8 cellular contexts compared by ENCODE assay signal in the genomic region with DNA sequence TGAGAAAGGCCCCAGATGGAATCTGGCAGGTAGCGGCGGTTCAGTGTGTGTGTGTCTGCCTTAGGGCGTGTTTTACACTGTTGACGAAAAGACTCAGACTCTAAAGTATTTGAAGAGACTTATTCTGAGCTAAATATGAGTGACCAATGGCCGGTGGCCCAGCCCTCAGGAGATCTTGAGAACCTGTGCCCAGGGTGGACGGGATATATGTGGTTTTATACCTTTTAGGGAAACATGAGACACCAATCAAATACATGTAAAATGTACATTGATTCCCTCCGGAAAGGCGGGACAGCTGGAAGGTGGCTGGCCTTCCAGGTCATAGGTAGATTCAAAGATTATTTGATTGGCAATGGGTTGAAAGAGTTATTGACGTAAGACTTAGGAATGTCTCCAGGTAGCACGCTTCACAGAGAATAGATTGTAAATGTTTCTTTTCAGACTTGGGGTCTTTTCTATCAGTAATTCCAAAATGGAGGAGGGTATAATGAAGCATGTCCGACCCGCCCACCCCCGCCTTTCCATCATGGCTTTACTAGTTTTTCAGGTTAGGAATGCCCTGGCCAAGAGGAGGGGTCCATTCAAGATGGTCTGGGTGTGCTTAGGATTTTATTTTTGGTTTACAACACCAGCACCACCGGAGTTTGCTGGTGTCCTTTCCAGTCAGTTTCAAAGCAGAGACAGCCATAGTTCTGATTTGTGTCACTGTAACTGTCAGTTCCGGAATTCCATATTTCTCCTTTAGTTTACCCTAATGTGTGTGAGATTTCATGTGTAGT. TPM values are rescaled to one million over a fixed set of nuclear protein-coding genes. Genes with fewer than 3 reads are reported as not detected.
DNase-seq lines count a peak whose midpoint lies in the region; ATAC-seq and TF ChIP-seq lines count a peak whose summit lies in the region.

No MANE protein-coding gene starts in this region.

- H3K4me3 Mint-ChIP-seq in activated T-helper 1 cell treated with anti-CD3 and anti-CD28 coated beads, Interleukin-12 subunit alpha, Interleukin-12 subunit beta, Interleukin-2, Interleukin-4 antibody, amounts not matched to agents 30 ng/mL and 10 ng/mL and 1 ng/mL, durations not matched to agents 14 hours and 24 hours and 36 hours, result peak overlapping the region; percentile 89

- no peaks in the 10 kb centered on the region for H3K27me3 ChIP-seq in right atrium auricular region

- peaks cover 33% of the 10 kb centered on the region for H3K36me3 ChIP-seq in right atrium auricular region

- H3K36me3 Mint-ChIP-seq in activated T-helper 1 cell treated with anti-CD3 and anti-CD28 coated beads, Interleukin-12 subunit alpha, Interleukin-12 subunit beta, Interleukin-2, Interleukin-4 antibody, amounts not matched to agents 30 ng/mL and 10 ng/mL and 1 ng/mL, durations not matched to agents 14 hours and 24 hours and 36 hours (ENCODE audit: low read depth), result peaks cover 67% of the 10 kb centered on the region

- peak; percentile 21 for DNase-seq in AG10803 (ENCODE audit: low read depth)
- no peak for DNase-seq in activated T-helper 1 cell treated with anti-CD3 and anti-CD28 coated beads, Interleukin-12 subunit alpha, Interleukin-12 subunit beta, Interleukin-2, Interleukin-4 antibody, amounts not matched to agents 30 ng/mL and 10 ng/mL and 1 ng/mL, durations not matched to agents 14 hours and 24 hours and 36 hours (ENCODE audit: low spot score)
- no peak for DNase-seq in right atrium auricular region (ENCODE audit: low spot score)
- DNase-seq in skeletal muscle cell (ENCODE audit: low read depth), result no peak
- no peak for DNase-seq in GM20000 (ENCODE audit: low spot score)
- DNase-seq in NCI-H128 (lab: John Stamatoyannopoulos, UW; ENCODE audit: unreplicated experiment), result no peak
- no peak for DNase-seq in stimulated activated CD4-positive, alpha-beta T cell treated with anti-CD3 and anti-CD28 coated beads, Interleukin-4, amount 100 ng/mL, for 1 hour

- peak overlapping the region; percentile 98 for H3K27ac Mint-ChIP-seq in activated T-helper 1 cell treated with anti-CD3 and anti-CD28 coated beads, Interleukin-12 subunit alpha, Interleukin-12 subunit beta, Interleukin-2, Interleukin-4 antibody, amounts not matched to agents 30 ng/mL and 10 ng/mL and 1 ng/mL, durations not matched to agents 14 hours and 24 hours and 36 hours

- no peaks in the 10 kb centered on the region for H3K27me3 Mint-ChIP-seq in activated T-helper 1 cell treated with anti-CD3 and anti-CD28 coated beads, Interleukin-12 subunit alpha, Interleukin-12 subunit beta, Interleukin-2, Interleukin-4 antibody, amounts not matched to agents 30 ng/mL and 10 ng/mL and 1 ng/mL, durations not matched to agents 14 hours and 24 hours and 36 hours (ENCODE audit: insufficient read depth)

- H3K4me1 ChIP-seq in right atrium auricular region, result peaks cover 0 to 18% of the 10 kb centered on the region in 2 donors

- peaks cover 31% of the 10 kb centered on the region for H3K4me1 Mint-ChIP-seq in activated T-helper 1 cell treated with anti-CD3 and anti-CD28 coated beads, Interleukin-12 subunit alpha, Interleukin-12 subunit beta, Interleukin-2, Interleukin-4 antibody, amounts not matched to agents 30 ng/mL and 10 ng/mL and 1 ng/mL, durations not matched to agents 14 hours and 24 hours and 36 hours (ENCODE audit: low read depth)

- intact Hi-C loops in activated T-helper 1 cell treated with anti-CD3 and anti-CD28 coated beads, Interleukin-12 subunit alpha, Interleukin-12 subunit beta, Interleukin-2, Interleukin-4 antibody, amounts not matched to agents 30 ng/mL and 10 ng/mL and 1 ng/mL, durations not matched to agents 14 hours and 24 hours and 36 hours (cut with micrococcal nuclease), result loop anchor here (1.0 to 2.0 kb wide), 12 partner anchors 30 to 895 kb away; partner anchors contain the start of genes ZFP14, ZNF260, ZNF345 and ZNF420

- H3K4me3 ChIP-seq in AG10803 (ENCODE audit: low read length) (peak overlapping the region; percentile 98), right atrium auricular region (peak overlapping the region; percentile 85 to 89), skeletal muscle cell (ENCODE audit: low read depth, low read length) (peak overlapping the region; percentile 90)

- ATAC-seq in HG02571 (IDR thresholded peaks at IDR 0.05; ENCODE audit: unreplicated experiment), result peak; percentile 7

- H3K27ac ChIP-seq in right atrium auricular region, result peak overlapping the region; percentile 83 to 86

- no peak for TF ChIP-seq CTCF in AG10803 (conservative IDR thresholded peaks at IDR 0.05; ENCODE audit: low read length)
- no peak for TF ChIP-seq CTCF in right atrium auricular region (IDR thresholded peaks at IDR 0.05)
- no peak for TF ChIP-seq CTCF in GM20000 (IDR thresholded peaks at IDR 0.05; ENCODE audit: extremely low read depth, missing control alignments)

- H3K9me3 ChIP-seq in right atrium auricular region, result peaks cover 0 to 9% of the 10 kb centered on the region in 2 donors

- H3K9me3 Mint-ChIP-seq in activated T-helper 1 cell treated with anti-CD3 and anti-CD28 coated beads, Interleukin-12 subunit alpha, Interleukin-12 subunit beta, Interleukin-2, Interleukin-4 antibody, amounts not matched to agents 30 ng/mL and 10 ng/mL and 1 ng/mL, durations not matched to agents 14 hours and 24 hours and 36 hours, result peaks cover 26% of the 10 kb centered on the region

RNA-seq across cellular contexts. Expression of gene ZNF529, which starts 1.0 kb away (rescaled TPM):
- 20.3 and 20.7 TPM in 2 replicates for total RNA-seq in activated T-helper 1 cell treated with anti-CD3 and anti-CD28 coated beads, Interleukin-12 subunit alpha, Interleukin-12 subunit beta, Interleukin-2, Interleukin-4 antibody, amounts not matched to agents 30 ng/mL and 10 ng/mL and 1 ng/mL, durations not matched to agents 14 hours and 24 hours and 36 hours
- 10 to 100 TPM; 10.8 to 11.5 TPM for total RNA-seq in right atrium auricular region

RNA-seq across cellular contexts. Expression of gene ZNF382, which starts 31.0 kb away (rescaled TPM):
- total RNA-seq in activated T-helper 1 cell treated with anti-CD3 and anti-CD28 coated beads, Interleukin-12 subunit alpha, Interleukin-12 subunit beta, Interleukin-2, Interleukin-4 antibody, amounts not matched to agents 30 ng/mL and 10 ng/mL and 1 ng/mL, durations not matched to agents 14 hours and 24 hours and 36 hours, result 10.2 and 10.8 TPM in 2 replicates
- 10 to 100 TPM in 1 of 2 donors, 1 to 10 TPM in 1; 9.8 to 11.9 TPM for total RNA-seq in right atrium auricular region

RNA-seq across cellular contexts. Expression of gene ZNF260, which starts 46.1 kb away (rescaled TPM):
- 7.5 and 8.9 TPM in 2 replicates for total RNA-seq in activated T-helper 1 cell treated with anti-CD3 and anti-CD28 coated beads, Interleukin-12 subunit alpha, Interleukin-12 subunit beta, Interleukin-2, Interleukin-4 antibody, amounts not matched to agents 30 ng/mL and 10 ng/mL and 1 ng/mL, durations not matched to agents 14 hours and 24 hours and 36 hours
- total RNA-seq in right atrium auricular region, result 1 to 10 TPM; 5.2 to 9.6 TPM
